20 cellular contexts compared by ENCODE assay signal in genomic region chr1:56866656-56867055, GRCh38. TPM values are rescaled to one million over a fixed set of nuclear protein-coding genes. Genes with fewer than 3 reads are reported as not detected.
DNase-seq lines count a peak whose midpoint lies in the region; ATAC-seq and TF ChIP-seq lines count a peak whose summit lies in the region.
"Had no signal": no experiment of that assay in that cellular context is flagged by ENCODE, and none has a peak within 500 bp of the region (broad histone marks: within the 10 kb centered on the region; RNA-seq: fewer than 3 reads in every experiment).

No MANE protein-coding gene starts in this region.

- no peak overlapping the region for H3K27ac Mint-ChIP-seq in activated T-helper 2 cell treated with anti-CD3 and anti-CD28 coated beads, Interferon-gamma antibody, Interleukin-2, Interleukin-4, amounts not matched to agents 10 μg/mL and 5 μg/mL and 100 μg/mL, durations not matched to agents 14 hours and 24 hours and 36 hours
- H3K27ac Mint-ChIP-seq: effector memory CD8-positive, alpha-beta T cell; T-helper 2 cell treated with Interferon-gamma antibody and Interleukin-4, amounts not matched to agents 5 μg/mL and 100 μg/mL, for 36 hours had no signal

- peak; percentile 79 for DNase-seq in AG20443 (ENCODE audit: low spot score)
- DNase-seq in M059J (ENCODE audit: low read depth) = peak; percentile 63
- DNase-seq in epithelial cell of esophagus (ENCODE audit: low read depth) = peak; percentile 57
- peak; percentile 38 for DNase-seq in non-pigmented ciliary epithelial cell (ENCODE audit: low read depth)
- DNase-seq in NCI-H1930 (lab: John Stamatoyannopoulos, UW) = no peak
- no peak for DNase-seq in activated CD4-positive, alpha-beta T cell treated with anti-CD3 and anti-CD28 coated beads for 1 hour
- no peak for DNase-seq in activated T-helper 2 cell treated with anti-CD3 and anti-CD28 coated beads, Interferon-gamma antibody, Interleukin-2, Interleukin-4, amounts not matched to agents 10 μg/mL and 5 μg/mL and 100 μg/mL, durations not matched to agents 14 hours and 24 hours and 36 hours (ENCODE audit: low spot score)
- DNase-seq: effector memory CD8-positive, alpha-beta T cell; Kasumi-1; NCI-H1436; NCI-H345; SHP77 treated with DMSO at 0.1 percent for 48 hours; sigmoid colon; stimulated activated CD4-positive, alpha-beta T cell treated with anti-CD3 and anti-CD28 coated beads, Interleukin-4, amount 100 ng/mL, for 1 hour; substantia nigra had no signal

- no peak overlapping the region for H3K4me3 Mint-ChIP-seq in activated T-helper 2 cell treated with anti-CD3 and anti-CD28 coated beads, Interferon-gamma antibody, Interleukin-2, Interleukin-4, amounts not matched to agents 10 μg/mL and 5 μg/mL and 100 μg/mL, durations not matched to agents 14 hours and 24 hours and 36 hours (ENCODE audit: low read depth)
- H3K4me3 Mint-ChIP-seq: effector memory CD8-positive, alpha-beta T cell; T-helper 2 cell treated with Interferon-gamma antibody and Interleukin-4, amounts not matched to agents 5 μg/mL and 100 μg/mL, for 36 hours had no signal

- ATAC-seq in GM18858 (IDR thresholded peaks at IDR 0.05; ENCODE audit: unreplicated experiment) = no peak
- ATAC-seq: effector memory CD8-positive, alpha-beta T cell; gastroesophageal sphincter had no signal

- H3K36me3 Mint-ChIP-seq in activated T-helper 2 cell treated with anti-CD3 and anti-CD28 coated beads, Interferon-gamma antibody, Interleukin-2, Interleukin-4, amounts not matched to agents 10 μg/mL and 5 μg/mL and 100 μg/mL, durations not matched to agents 14 hours and 24 hours and 36 hours (ENCODE audit: low read depth) = no peaks in the 10 kb centered on the region

- no peaks in the 10 kb centered on the region for H3K9me3 Mint-ChIP-seq in activated T-helper 2 cell treated with anti-CD3 and anti-CD28 coated beads, Interferon-gamma antibody, Interleukin-2, Interleukin-4, amounts not matched to agents 10 μg/mL and 5 μg/mL and 100 μg/mL, durations not matched to agents 14 hours and 24 hours and 36 hours
- H3K9me3 Mint-ChIP-seq: T-helper 2 cell treated with Interferon-gamma antibody and Interleukin-4, amounts not matched to agents 5 μg/mL and 100 μg/mL, for 36 hours had no signal

- intact Hi-C loops in activated T-helper 2 cell treated with anti-CD3 and anti-CD28 coated beads, Interferon-gamma antibody, Interleukin-2, Interleukin-4, amounts not matched to agents 10 μg/mL and 5 μg/mL and 100 μg/mL, durations not matched to agents 14 hours and 24 hours and 36 hours (cut with micrococcal nuclease) = no loop called here

- H3K27me3 Mint-ChIP-seq in activated T-helper 2 cell treated with anti-CD3 and anti-CD28 coated beads, Interferon-gamma antibody, Interleukin-2, Interleukin-4, amounts not matched to agents 10 μg/mL and 5 μg/mL and 100 μg/mL, durations not matched to agents 14 hours and 24 hours and 36 hours (ENCODE audit: low read depth) = peaks cover 1% of the 10 kb centered on the region

- H3K4me3 ChIP-seq in epithelial cell of esophagus (ENCODE audit: low read length) = no peak overlapping the region
- H3K4me3 ChIP-seq: gastroesophageal sphincter, sigmoid colon had no signal

- no peaks in the 10 kb centered on the region for H3K4me1 Mint-ChIP-seq in activated T-helper 2 cell treated with anti-CD3 and anti-CD28 coated beads, Interferon-gamma antibody, Interleukin-2, Interleukin-4, amounts not matched to agents 10 μg/mL and 5 μg/mL and 100 μg/mL, durations not matched to agents 14 hours and 24 hours and 36 hours (ENCODE audit: low read depth)

- no peak for TF ChIP-seq CTCF in epithelial cell of esophagus (IDR thresholded peaks at IDR 0.05; ENCODE audit: insufficient read depth, low read depth, low read length, missing control alignments)

RNA-seq across cellular contexts. Expression of gene C8A, which starts 12.1 kb away (rescaled TPM):
- total RNA-seq in M059J (2014; rRNA removed; shearing (Covaris generic)) = not detected in 2 replicates
- not detected in 2 replicates for total RNA-seq in activated T-helper 2 cell treated with anti-CD3 and anti-CD28 coated beads, Interferon-gamma antibody, Interleukin-2, Interleukin-4, amounts not matched to agents 10 μg/mL and 5 μg/mL and 100 μg/mL, durations not matched to agents 14 hours and 24 hours and 36 hours
- total RNA-seq: gastroesophageal sphincter, H4, osteocyte, sigmoid colon had no signal

RNA-seq across cellular contexts. Expression of gene FYB2, which starts 47.5 kb away (rescaled TPM):
- total RNA-seq in M059J (2014; rRNA removed; shearing (Covaris generic)) = not detected in 2 replicates
- not detected in 2 replicates for total RNA-seq in activated T-helper 2 cell treated with anti-CD3 and anti-CD28 coated beads, Interferon-gamma antibody, Interleukin-2, Interleukin-4, amounts not matched to agents 10 μg/mL and 5 μg/mL and 100 μg/mL, durations not matched to agents 14 hours and 24 hours and 36 hours
- total RNA-seq: H4, osteocyte, sigmoid colon had no signal

Comparison
In these comparisons a context has a peak if more than half of its experiments do, and no peak if none do; other contexts are left out.
1. DNase-seq: peak in AG20443 (single experiment), M059J (single experiment), epithelial cell of esophagus (single experiment) and non-pigmented ciliary epithelial cell (single experiment); none in NCI-H1930 (0 of 2), activated CD4-positive, alpha-beta T cell treated with anti-CD3 and anti-CD28 coated beads for 1 hour (single experiment) and activated T-helper 2 cell treated with anti-CD3 and anti-CD28 coated beads, Interferon-gamma antibody, Interleukin-2, Interleukin-4, amounts not matched to agents 10 μg/mL and 5 μg/mL and 100 μg/mL, durations not matched to agents 14 hours and 24 hours and 36 hours (single experiment).